Comparison of ENCODE assay signal across 23 cellular contexts in the genomic region with DNA sequence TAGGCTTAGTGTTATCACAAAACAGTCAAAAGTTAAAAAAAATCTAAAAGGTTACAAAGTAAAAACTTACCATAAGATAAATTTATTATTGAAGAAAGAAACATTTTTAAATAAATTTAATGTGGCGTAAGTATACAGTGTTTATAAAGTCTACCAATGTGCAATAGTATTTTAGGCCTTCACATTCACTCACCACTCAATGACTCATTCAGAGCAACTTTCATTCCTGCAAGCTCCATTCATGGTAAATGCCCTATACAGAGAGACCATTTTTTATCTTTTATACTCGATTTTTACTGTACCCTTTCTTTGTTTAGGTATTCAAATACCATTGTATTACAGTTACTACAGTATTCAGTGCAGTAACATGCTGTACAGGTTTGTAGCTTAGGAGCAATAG.
DNase-seq lines count a peak whose midpoint lies in the region; ATAC-seq and TF ChIP-seq lines count a peak whose summit lies in the region.
"Had no signal": no experiment of that assay in that cellular context is flagged by ENCODE, and none has a peak within 500 bp of the region (broad histone marks: within the 10 kb centered on the region; RNA-seq: fewer than 3 reads in every experiment).

No MANE protein-coding gene starts in this region.

- no peak overlapping the region for H3K4me3 ChIP-seq in AG04450 (ENCODE audit: low read depth, low read length)
- H3K4me3 ChIP-seq: SJCRH30 had no signal

- H3K27ac Mint-ChIP-seq in type B pancreatic cell: no peak overlapping the region

- no peaks in the 10 kb centered on the region for H3K4me1 Mint-ChIP-seq in type B pancreatic cell (ENCODE audit: unreplicated experiment)
- H3K4me1 Mint-ChIP-seq: CD8-positive, alpha-beta memory T cell had no signal

- CTCF ChIA-PET in AG04450 (lab: Charles Lee): interaction anchor here (0.5 to 0.9 kb wide), 2 partner anchors 9 to 738 kb away, joined by 3 to 4 read pairs; no protein-coding TSS in a partner anchor

- peak; percentile 71; the same call in 2 of the 3 replicates for ATAC-seq in SK-N-SH treated with all-trans-retinoic acid at 6 μM for 48 hours
- peak; percentile 83 for ATAC-seq in foreskin keratinocyte
- ATAC-seq in HG02973 (IDR thresholded peaks at IDR 0.05; ENCODE audit: unreplicated experiment): no peak
- ATAC-seq: Panc1 had no signal

- H3K27ac ChIP-seq in AG04450 (ENCODE audit: low read depth, low read length): no peak overlapping the region
- H3K27ac ChIP-seq in foreskin keratinocyte: no peak overlapping the region
- H3K27ac ChIP-seq: C4-2B, HL-60, KMS-11, SJCRH30 had no signal

- H3K9me3 ChIP-seq in AG04450 (ENCODE audit: control insufficient read depth, insufficient read depth, low read length): no peaks in the 10 kb centered on the region
- H3K9me3 ChIP-seq: SJCRH30 had no signal

- H3K4me3 Mint-ChIP-seq in type B pancreatic cell: no peak overlapping the region
- H3K4me3 Mint-ChIP-seq: CD8-positive, alpha-beta memory T cell had no signal

- H3K27me3 ChIP-seq in AG04450 (ENCODE audit: control insufficient read depth, insufficient read depth, low read length): no peaks in the 10 kb centered on the region
- no peaks in the 10 kb centered on the region for H3K27me3 ChIP-seq in foreskin keratinocyte
- H3K27me3 ChIP-seq: SJCRH30 had no signal

- no peaks in the 10 kb centered on the region for H3K4me1 ChIP-seq in foreskin keratinocyte
- H3K4me1 ChIP-seq: SJCRH30 had no signal

- no peaks in the 10 kb centered on the region for H3K27me3 Mint-ChIP-seq in type B pancreatic cell
- H3K27me3 Mint-ChIP-seq: CD8-positive, alpha-beta memory T cell had no signal

- DNase-seq in AG04450 (ENCODE audit: low read depth, low spot score): peak; percentile 20
- DNase-seq in HCEC 1CT: peak; percentile 66
- DNase-seq in foreskin keratinocyte: peak in 1 of 2 donors; percentile 28
- DNase-seq in stimulated activated CD8-positive, alpha-beta memory T cell treated with anti-CD3 and anti-CD28 coated beads, Interleukin-4, amount 100 ng/mL, for 48 hours: no peak
- no peak for DNase-seq in type B pancreatic cell (ENCODE audit: extremely low spot score, unreplicated experiment)
- DNase-seq in occipital lobe (lab: John Stamatoyannopoulos, UW): no peak
- DNase-seq: 8988T; Calu3; CD8-positive, alpha-beta memory T cell; DMS153; NCI-H1092 treated with DMSO at 0.1 percent for 48 hours; NCI-H146; NCI-H2029 treated with DMSO at 0.1 percent for 48 hours; NCI-H226; NCI-H524; NCI-H774; SJCRH30 had no signal

- POLR2A ChIA-PET in AG04450 (lab: Yijun Ruan, JAX): no interaction called here

- H3K36me3 Mint-ChIP-seq in type B pancreatic cell: no peaks in the 10 kb centered on the region
- H3K36me3 Mint-ChIP-seq: CD8-positive, alpha-beta memory T cell had no signal

- H3K9me3 Mint-ChIP-seq in type B pancreatic cell: no peaks in the 10 kb centered on the region

- no peak for TF ChIP-seq CTCF in AG04450 (IDR thresholded peaks at IDR 0.05; ENCODE audit: low read depth, low read length)
- no peak for TF ChIP-seq CTCF in foreskin keratinocyte (conservative IDR thresholded peaks at IDR 0.05)
- no peak for TF ChIP-seq CTCF in type B pancreatic cell (conservative IDR thresholded peaks at IDR 0.05)

TF ChIP-seq in SK-N-SH treated with all-trans-retinoic acid at 6 μM for 48 hours, 23 proteins besides CTCF, POLR2A, EP300 and RAD21:
- no peak for TF ChIP-seq ESRRG (CRISPR knock-in tag; IDR thresholded peaks at IDR 0.05)
- TF ChIP-seq, protein P1, sequence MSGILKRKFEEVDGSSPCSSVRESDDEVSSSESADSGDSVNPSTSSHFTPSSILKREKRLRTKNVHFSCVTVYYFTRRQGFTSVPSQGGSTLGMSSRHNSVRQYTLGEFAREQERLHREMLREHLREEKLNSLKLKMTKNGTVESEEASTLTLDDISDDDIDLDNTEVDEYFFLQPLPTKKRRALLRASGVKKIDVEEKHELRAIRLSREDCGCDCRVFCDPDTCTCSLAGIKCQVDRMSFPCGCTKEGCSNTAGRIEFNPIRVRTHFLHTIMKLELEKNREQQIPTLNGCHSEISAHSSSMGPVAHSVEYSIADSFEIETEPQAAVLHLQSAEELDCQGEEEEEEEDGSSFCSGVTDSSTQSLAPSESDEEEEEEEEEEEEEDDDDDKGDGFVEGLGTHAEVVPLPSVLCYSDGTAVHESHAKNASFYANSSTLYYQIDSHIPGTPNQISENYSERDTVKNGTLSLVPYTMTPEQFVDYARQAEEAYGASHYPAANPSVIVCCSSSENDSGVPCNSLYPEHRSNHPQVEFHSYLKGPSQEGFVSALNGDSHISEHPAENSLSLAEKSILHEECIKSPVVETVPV (CRISPR knock-in tag; IDR thresholded peaks at IDR 0.05): no peak
- TF ChIP-seq, protein P2, sequence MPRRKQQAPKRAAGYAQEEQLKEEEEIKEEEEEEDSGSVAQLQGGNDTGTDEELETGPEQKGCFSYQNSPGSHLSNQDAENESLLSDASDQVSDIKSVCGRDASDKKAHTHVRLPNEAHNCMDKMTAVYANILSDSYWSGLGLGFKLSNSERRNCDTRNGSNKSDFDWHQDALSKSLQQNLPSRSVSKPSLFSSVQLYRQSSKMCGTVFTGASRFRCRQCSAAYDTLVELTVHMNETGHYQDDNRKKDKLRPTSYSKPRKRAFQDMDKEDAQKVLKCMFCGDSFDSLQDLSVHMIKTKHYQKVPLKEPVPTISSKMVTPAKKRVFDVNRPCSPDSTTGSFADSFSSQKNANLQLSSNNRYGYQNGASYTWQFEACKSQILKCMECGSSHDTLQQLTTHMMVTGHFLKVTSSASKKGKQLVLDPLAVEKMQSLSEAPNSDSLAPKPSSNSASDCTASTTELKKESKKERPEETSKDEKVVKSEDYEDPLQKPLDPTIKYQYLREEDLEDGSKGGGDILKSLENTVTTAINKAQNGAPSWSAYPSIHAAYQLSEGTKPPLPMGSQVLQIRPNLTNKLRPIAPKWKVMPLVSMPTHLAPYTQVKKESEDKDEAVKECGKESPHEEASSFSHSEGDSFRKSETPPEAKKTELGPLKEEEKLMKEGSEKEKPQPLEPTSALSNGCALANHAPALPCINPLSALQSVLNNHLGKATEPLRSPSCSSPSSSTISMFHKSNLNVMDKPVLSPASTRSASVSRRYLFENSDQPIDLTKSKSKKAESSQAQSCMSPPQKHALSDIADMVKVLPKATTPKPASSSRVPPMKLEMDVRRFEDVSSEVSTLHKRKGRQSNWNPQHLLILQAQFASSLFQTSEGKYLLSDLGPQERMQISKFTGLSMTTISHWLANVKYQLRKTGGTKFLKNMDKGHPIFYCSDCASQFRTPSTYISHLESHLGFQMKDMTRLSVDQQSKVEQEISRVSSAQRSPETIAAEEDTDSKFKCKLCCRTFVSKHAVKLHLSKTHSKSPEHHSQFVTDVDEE (CRISPR knock-in tag; IDR thresholded peaks at IDR 0.05): no peak
- no peak for TF ChIP-seq SNAI2 (CRISPR knock-in tag; IDR thresholded peaks at IDR 0.05)
- TF ChIP-seq TCF4 (CRISPR knock-in tag; IDR thresholded peaks at IDR 0.05; ENCODE audit: borderline replicate concordance): no peak

Comparison
In these comparisons a context has a peak if more than half of its experiments do, and no peak if none do; other contexts are left out.
1. DNase-seq: peak in AG04450 (single experiment) and HCEC 1CT (single experiment); none in stimulated activated CD8-positive, alpha-beta memory T cell treated with anti-CD3 and anti-CD28 coated beads, Interleukin-4, amount 100 ng/mL, for 48 hours (single experiment), type B pancreatic cell (single experiment) and occipital lobe (single experiment).